20 cellular contexts compared by ENCODE assay signal in the genomic region with DNA sequence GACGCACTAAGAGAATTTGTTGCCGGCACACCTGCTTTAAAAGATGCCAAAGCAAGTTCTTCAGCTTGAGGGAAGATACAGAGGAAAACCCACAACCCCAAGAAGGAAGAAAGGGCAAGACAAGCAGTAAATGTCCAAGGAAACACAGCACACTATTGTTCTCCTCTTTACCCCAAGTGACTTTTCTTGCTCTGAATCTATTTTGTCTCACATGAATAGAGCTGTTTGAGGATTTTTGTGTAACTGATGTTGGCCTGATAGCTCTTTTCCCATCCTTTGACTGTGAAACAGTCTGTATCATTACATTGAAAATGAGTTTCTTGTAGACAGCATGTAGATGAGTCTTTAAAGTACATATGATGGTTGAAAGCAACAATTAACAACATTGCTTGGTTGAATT. TPM values are rescaled to one million over a fixed set of nuclear protein-coding genes. Genes with fewer than 3 reads are reported as not detected.
DNase-seq lines count a peak whose midpoint lies in the region; ATAC-seq and TF ChIP-seq lines count a peak whose summit lies in the region.
"Had no signal": no experiment of that assay in that cellular context is flagged by ENCODE, and none has a peak within 500 bp of the region (broad histone marks: within the 10 kb centered on the region; RNA-seq: fewer than 3 reads in every experiment).

No MANE protein-coding gene starts in this region.

- no peaks in the 10 kb centered on the region for H3K9me3 Mint-ChIP-seq in activated B cell treated with CpG ODN at 0.5 μM for 24 hours
- H3K9me3 Mint-ChIP-seq: CD8-positive, alpha-beta T cell; GM23338 had no signal

- peak overlapping the region; percentile 9 for H3K27ac Mint-ChIP-seq in activated B cell treated with CpG ODN at 0.5 μM for 24 hours
- H3K27ac Mint-ChIP-seq: B cell; CD4-positive, CD25-positive, alpha-beta regulatory T cell; CD8-positive, alpha-beta T cell; GM23338; H9 had no signal

- CTCF ChIA-PET in activated B cell treated with CpG ODN at 0.5 μM for 24 hours (lab: Charles Lee), result no interaction called here

- H3K4me1 ChIP-seq in RWPE2 (ENCODE audit: insufficient read depth, poor library complexity, severe bottlenecking), result no peaks in the 10 kb centered on the region
- H3K4me1 ChIP-seq: Caco-2 had no signal

- TF ChIP-seq CTCF in RWPE2 (IDR thresholded peaks at IDR 0.05; ENCODE audit: poor library complexity, severe bottlenecking) (no peak), activated B cell treated with CpG ODN at 0.5 μM for 24 hours (IDR thresholded peaks at IDR 0.05) (no peak), coronary artery (IDR thresholded peaks at IDR 0.05) (no peak)

- intact Hi-C loops in activated B cell treated with CpG ODN at 0.5 μM for 24 hours (cut with micrococcal nuclease), result no loop called here

- H3K4me3 ChIP-seq in RWPE2 (ENCODE audit: severe bottlenecking), result no peak overlapping the region
- H3K4me3 ChIP-seq in coronary artery, result no peak overlapping the region
- H3K4me3 ChIP-seq: BLaER1, GM23338 had no signal

- H3K4me1 Mint-ChIP-seq in activated B cell treated with CpG ODN at 0.5 μM for 24 hours, result peaks cover 3% of the 10 kb centered on the region

- H3K27ac ChIP-seq in RWPE2 (ENCODE audit: poor library complexity, severe bottlenecking), result no peak overlapping the region
- H3K27ac ChIP-seq in coronary artery, result no peak overlapping the region
- H3K27ac ChIP-seq: 22Rv1, BLaER1, C4-2B had no signal

- H3K36me3 Mint-ChIP-seq in activated B cell treated with CpG ODN at 0.5 μM for 24 hours (ENCODE audit: low read depth), result no peaks in the 10 kb centered on the region
- H3K36me3 Mint-ChIP-seq: CD4-positive, CD25-positive, alpha-beta regulatory T cell; CD8-positive, alpha-beta T cell had no signal

- peaks cover 3% of the 10 kb centered on the region for H3K9me3 ChIP-seq in RWPE2 (ENCODE audit: severe bottlenecking)
- H3K9me3 ChIP-seq: BLaER1 had no signal

- peaks cover 55% of the 10 kb centered on the region for H3K27me3 Mint-ChIP-seq in activated B cell treated with CpG ODN at 0.5 μM for 24 hours

- POLR2A ChIA-PET in activated B cell treated with CpG ODN at 0.5 μM for 24 hours (lab: Charles Lee), result no interaction called here

- no peak for ATAC-seq in RWPE2 (ENCODE audit: low read depth)
- no peak for ATAC-seq in activated B cell treated with CpG ODN at 0.5 μM for 24 hours (ENCODE audit: low read depth)
- no peak for ATAC-seq in GM19397 (IDR thresholded peaks at IDR 0.05; ENCODE audit: unreplicated experiment)
- no peak for ATAC-seq in HG03354 (IDR thresholded peaks at IDR 0.05; ENCODE audit: poor library complexity, severe bottlenecking, unreplicated experiment)
- ATAC-seq: CD8-positive, alpha-beta T cell; GM23338; HCT116 had no signal

- H3K4me3 Mint-ChIP-seq in activated B cell treated with CpG ODN at 0.5 μM for 24 hours, result no peak overlapping the region
- H3K4me3 Mint-ChIP-seq: B cell; CD4-positive, CD25-positive, alpha-beta regulatory T cell; CD8-positive, alpha-beta T cell; GM23338; H9 had no signal

- H3K27me3 ChIP-seq in RWPE2 (ENCODE audit: insufficient read depth, poor library complexity, severe bottlenecking), result peaks cover 77% of the 10 kb centered on the region

- H3K36me3 ChIP-seq in RWPE2 (ENCODE audit: low read depth), result no peaks in the 10 kb centered on the region
- H3K36me3 ChIP-seq: BLaER1 had no signal

- DNase-seq in RWPE2 (ENCODE audit: low spot score) (peak; percentile 1), activated B cell treated with CpG ODN at 0.5 μM for 24 hours (no peak), globus pallidus (ENCODE audit: low spot score) (peak; percentile 7), pons (ENCODE audit: low spot score) (peak; percentile 69), coronary artery (ENCODE audit: low spot score) (no peak)
- no peak for DNase-seq in stimulated activated CD8-positive, alpha-beta memory T cell treated with anti-CD3 and anti-CD28 coated beads, Interleukin-4, amount 100 ng/mL, for 48 hours
- DNase-seq: Caco-2; CD4-positive, CD25-positive, alpha-beta regulatory T cell; CD8-positive, alpha-beta T cell; DMS153; DND-41; H9 had no signal

RNA-seq across cellular contexts. Expression of a gene that starts 16.9 kb away (rescaled TPM):
- total RNA-seq in activated B cell treated with CpG ODN at 0.5 μM for 24 hours, result 15.1 and 17.4 TPM in 2 replicates

Comparison
In these comparisons a context has a peak if more than half of its experiments do, and no peak if none do; other contexts are left out.
1. DNase-seq: peak in RWPE2 (single experiment), globus pallidus (single experiment) and pons (single experiment); none in activated B cell treated with CpG ODN at 0.5 μM for 24 hours (single experiment), coronary artery (single experiment) and stimulated activated CD8-positive, alpha-beta memory T cell treated with anti-CD3 and anti-CD28 coated beads, Interleukin-4, amount 100 ng/mL, for 48 hours (single experiment).